In the genomic region with DNA sequence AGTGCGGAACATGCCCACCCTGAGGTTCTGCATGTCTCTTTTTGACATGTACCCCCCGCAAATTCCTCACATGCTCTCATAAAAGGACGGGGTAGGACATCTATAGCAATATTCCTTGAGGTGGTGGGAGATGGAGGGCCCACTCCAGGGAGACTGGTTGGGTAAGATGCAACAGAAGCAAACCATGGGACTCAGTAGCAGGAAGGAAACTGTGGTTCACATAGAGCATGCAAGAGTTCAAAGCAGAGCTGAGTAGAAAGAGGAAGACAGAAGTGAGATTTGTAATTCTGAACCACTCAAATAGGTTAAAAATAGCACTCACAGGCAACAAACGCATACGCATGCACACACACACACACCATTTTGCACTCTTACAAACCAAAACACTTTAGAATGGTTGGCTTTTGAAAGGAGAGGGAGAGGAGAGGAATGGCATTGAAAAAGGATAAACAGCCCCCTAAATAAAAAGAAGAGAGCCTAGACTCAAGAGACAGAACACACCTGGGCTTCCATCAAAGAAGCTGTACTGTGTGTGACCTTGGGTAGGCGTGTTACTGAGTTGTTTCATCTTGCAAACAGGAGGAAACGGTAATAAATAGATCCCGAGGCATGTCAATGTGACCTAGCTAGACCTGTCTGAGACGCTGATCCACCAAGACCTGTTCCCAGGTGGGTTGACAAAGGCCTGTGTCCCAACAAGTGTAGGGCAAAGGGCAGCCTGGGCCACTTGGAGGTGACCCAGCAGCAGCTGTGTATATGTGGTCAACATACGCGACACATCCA, we compare ENCODE assay signal across 9 cellular contexts.
A peak's percentile ranks its signal among the peaks of the same experiment; 100 is the strongest.
DNase-seq lines count a peak whose midpoint lies in the region; ATAC-seq and TF ChIP-seq lines count a peak whose summit lies in the region.
"Had no signal": no experiment of that assay in that cellular context is flagged by ENCODE, and none has a peak within 500 bp of the region (broad histone marks: within the 10 kb centered on the region; RNA-seq: fewer than 3 reads in every experiment).

No MANE protein-coding gene starts in this region.

- H3K4me1 ChIP-seq in OCI-LY7 (ENCODE audit: insufficient read depth, low read length, poor library complexity, severe bottlenecking) = peaks cover 86% of the 10 kb centered on the region
- H3K4me1 ChIP-seq in naive thymus-derived CD4-positive, alpha-beta T cell (ENCODE audit: control insufficient read depth in 2 of 2, insufficient read depth in 2 of 2, low read length in 2 of 2) = peaks cover 33 to 67% of the 10 kb centered on the region in 2 donors

- intact Hi-C loops in OCI-LY7 (cut with micrococcal nuclease; ENCODE audit: unreplicated experiment) = loop anchor here (1.0 to 10.0 kb wide), 3 partner anchors 26 to 714 kb away; partner anchors contain the start of gene ZNF800
- intact Hi-C loops in naive thymus-derived CD4-positive, alpha-beta T cell (cut with micrococcal nuclease) = loop anchor here (1.0 to 5.0 kb wide), 9 partner anchors 26 to 457 kb away; partner anchors contain the start of genes LRRC4 (in 1 of the 2) and SND1 (in 1 of the 2)

- H3K79me2 ChIP-seq in OCI-LY7 (ENCODE audit: insufficient read depth, low read depth, low read length) = no peaks in the 10 kb centered on the region

- no peaks in the 10 kb centered on the region for H3K36me3 Mint-ChIP-seq in activated T-cell treated with anti-CD3 and anti-CD28 coated beads, Interleukin-2, amount 50 U/mL, for 72 hours (ENCODE audit: insufficient read depth in 2 of 2)
- peaks cover 0 to under 1% (median 0%) of the 10 kb centered on the region in 5 donors for H3K36me3 Mint-ChIP-seq in naive thymus-derived CD4-positive, alpha-beta T cell

- no TSS peak for BruUV-seq in OCI-LY7 (replicated peaks; lab: Mats Ljungman, UMichigan)

- TF ChIP-seq CTCF in OCI-LY7 (conservative IDR thresholded peaks at IDR 0.05; ENCODE audit: low read length) = no peak

- DNase-seq in activated T-cell treated with anti-CD3 and anti-CD28 coated beads, Interleukin-2, amount 50 U/mL, for 72 hours = no peak
- DNase-seq in activated T-cell treated with anti-CD3 and anti-CD28 coated beads for 4 hours (no peak), OCI-LY7 (ENCODE audit: low spot score) (peak; percentile 93), hepatic stellate cell (ENCODE audit: low spot score) (no peak), NCI-H1930 (lab: John Stamatoyannopoulos, UW) (no peak), OCI-M1 (lab: John Stamatoyannopoulos, UW) (no peak)
- peak in 7 of 9 donors; percentile 49 to 83 (median 77) for DNase-seq in naive thymus-derived CD4-positive, alpha-beta T cell

- peak overlapping the region; percentile 95 for H3K27ac ChIP-seq in OCI-LY7 (ENCODE audit: low read depth, low read length, poor library complexity, severe bottlenecking)
- peak overlapping the region; percentile 52 for H3K27ac ChIP-seq in naive thymus-derived CD4-positive, alpha-beta T cell (ENCODE audit: low read depth, low read length)
- H3K27ac ChIP-seq: SK-N-MC had no signal

- H2AFZ ChIP-seq in OCI-LY7 (ENCODE audit: low read length) = peak overlapping the region; percentile 66

- peak overlapping the region; percentile 68 to 79 for H3K4me3 Mint-ChIP-seq in activated T-cell treated with anti-CD3 and anti-CD28 coated beads, Interleukin-2, amount 50 U/mL, for 72 hours
- H3K4me3 Mint-ChIP-seq in naive thymus-derived CD4-positive, alpha-beta T cell = peak overlapping the region; percentile 65 to 90 (median 79)

- peak overlapping the region; percentile 83 for H3K27ac Mint-ChIP-seq in activated T-cell treated with anti-CD3 and anti-CD28 coated beads, Interleukin-2, amount 50 U/mL, for 72 hours
- peak overlapping the region; percentile 51 to 94 (median 86) for H3K27ac Mint-ChIP-seq in naive thymus-derived CD4-positive, alpha-beta T cell

- peaks cover 64% of the 10 kb centered on the region for H3K4me1 Mint-ChIP-seq in activated T-cell treated with anti-CD3 and anti-CD28 coated beads, Interleukin-2, amount 50 U/mL, for 72 hours (ENCODE audit: low read depth)
- H3K4me1 Mint-ChIP-seq in naive thymus-derived CD4-positive, alpha-beta T cell = peaks cover 54 to 86% (median 82%) of the 10 kb centered on the region in 7 donors

- H3K4me2 ChIP-seq in OCI-LY7 (ENCODE audit: low read length) = peak overlapping the region; percentile 80

- POLR2A ChIA-PET in OCI-LY7 (lab: Charles Lee) = interaction anchor here (0.6 to 1.2 kb wide), 8 partner anchors 9 to 404 kb away, joined by 3 to 5 read pairs (median 3); no protein-coding TSS in a partner anchor
- POLR2A ChIA-PET in naive thymus-derived CD4-positive, alpha-beta T cell (lab: Charles Lee) = interaction anchor here (0.7 to 1.5 kb wide), 6 partner anchors 12 to 716 kb away, joined by 3 to 9 read pairs (median 3); partner anchors contain the start of gene ZNF800

- no peaks in the 10 kb centered on the region for H3K9me3 Mint-ChIP-seq in activated T-cell treated with anti-CD3 and anti-CD28 coated beads, Interleukin-2, amount 50 U/mL, for 72 hours
- H3K9me3 Mint-ChIP-seq in naive thymus-derived CD4-positive, alpha-beta T cell = no peaks in the 10 kb centered on the region

- peak; percentile 74 to 77 for ATAC-seq in activated T-cell treated with anti-CD3 and anti-CD28 coated beads, Interleukin-2, amount 50 U/mL, for 72 hours (replicated peaks in 1 of 2)
- ATAC-seq in HG02938 (IDR thresholded peaks at IDR 0.05; ENCODE audit: unreplicated experiment) = peak; percentile 97
- peak; percentile 90 for ATAC-seq in naive thymus-derived CD4-positive, alpha-beta T cell

- no peaks in the 10 kb centered on the region for H4K20me1 ChIP-seq in OCI-LY7 (ENCODE audit: insufficient read depth, low read length)

- no peaks in the 10 kb centered on the region for H3K36me3 ChIP-seq in OCI-LY7 (ENCODE audit: insufficient read depth, low read length)
- no peaks in the 10 kb centered on the region for H3K36me3 ChIP-seq in naive thymus-derived CD4-positive, alpha-beta T cell (ENCODE audit: control insufficient read depth in 2 of 3, insufficient read depth in 3 of 3, low read length in 3 of 3)

- H3K9me2 ChIP-seq in OCI-LY7 (ENCODE audit: insufficient read depth, low read length) = no peaks in the 10 kb centered on the region

- peak overlapping the region; percentile 51 for H3K4me3 ChIP-seq in OCI-LY7 (ENCODE audit: low read depth, low read length, poor library complexity, severe bottlenecking)
- H3K4me3 ChIP-seq in naive thymus-derived CD4-positive, alpha-beta T cell (ENCODE audit: low read length) = peak overlapping the region; percentile 41
- H3K4me3 ChIP-seq: SK-N-MC had no signal

- no peaks in the 10 kb centered on the region for H3K27me3 Mint-ChIP-seq in activated T-cell treated with anti-CD3 and anti-CD28 coated beads, Interleukin-2, amount 50 U/mL, for 72 hours (ENCODE audit: low read depth)
- peaks cover 0 to 24% (median 0%) of the 10 kb centered on the region in 5 donors for H3K27me3 Mint-ChIP-seq in naive thymus-derived CD4-positive, alpha-beta T cell

- CTCF ChIA-PET in OCI-LY7 (lab: Charles Lee; ENCODE audit: unreplicated experiment) = interaction anchor here (0.5 to 1.1 kb wide), 3 partner anchors 15 to 101 kb away, joined by 3 read pairs; no protein-coding TSS in a partner anchor
- CTCF ChIA-PET in naive thymus-derived CD4-positive, alpha-beta T cell (lab: Charles Lee) = interaction anchor here (0.8 to 0.9 kb wide), 4 partner anchors 26 to 77 kb away, joined by 3 to 7 read pairs (median 4); partner anchors contain the start of gene LRRC4

- no peaks in the 10 kb centered on the region for H3K9me3 ChIP-seq in OCI-LY7 (ENCODE audit: low read length)
- H3K9me3 ChIP-seq in naive thymus-derived CD4-positive, alpha-beta T cell (ENCODE audit: control insufficient read depth in 2 of 3, low read length in 3 of 3) = no peaks in the 10 kb centered on the region

- H3K27me3 ChIP-seq in naive thymus-derived CD4-positive, alpha-beta T cell (ENCODE audit: control insufficient read depth in 2 of 2, insufficient read depth in 2 of 2, low read length in 2 of 2) = no peaks in the 10 kb centered on the region

Comparison
In these comparisons a context has a peak if more than half of its experiments do, and no peak if none do; other contexts are left out.
1. DNase-seq: peak in OCI-LY7 (single experiment) and naive thymus-derived CD4-positive, alpha-beta T cell (7 of 9); none in activated T-cell treated with anti-CD3 and anti-CD28 coated beads, Interleukin-2, amount 50 U/mL, for 72 hours (0 of 2), activated T-cell treated with anti-CD3 and anti-CD28 coated beads for 4 hours (single experiment), hepatic stellate cell (single experiment), NCI-H1930 (0 of 2) and OCI-M1 (single experiment).
2. Peak in every context shown above with its lines, with median percentiles within 50 percentile points of each other: ATAC-seq.